12 cellular contexts compared by ENCODE assay signal in the genomic region with DNA sequence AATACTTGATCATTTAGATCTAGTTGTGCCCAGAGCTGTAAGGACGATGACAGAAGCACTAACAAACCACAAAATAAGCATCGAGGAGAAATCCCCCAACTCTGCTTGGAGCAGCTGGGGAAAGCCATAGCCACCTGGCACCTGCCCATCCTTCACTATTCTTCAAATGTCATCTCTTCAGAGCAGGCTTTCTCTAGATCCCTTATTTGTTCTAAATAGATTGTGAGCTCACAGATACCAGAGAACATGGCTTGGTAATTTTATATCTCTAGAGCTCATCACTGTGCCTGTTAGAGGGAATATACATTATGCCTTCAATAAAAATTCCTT.
"Had no signal": no experiment of that assay in that cellular context is flagged by ENCODE, and none has a peak within 500 bp of the region (broad histone marks: within the 10 kb centered on the region; RNA-seq: fewer than 3 reads in every experiment).

No MANE protein-coding gene starts in this region.

- H3K27me3 Mint-ChIP-seq: activated CD4-positive, alpha-beta T cell treated with anti-CD3 and anti-CD28 coated beads for 36 hours; activated naive CD8-positive, alpha-beta T cell treated with anti-CD3 and anti-CD28 coated beads for 36 hours had no signal

- DNase-seq: activated CD4-positive, alpha-beta memory T cell treated with anti-CD3 and anti-CD28 coated beads, Interleukin-2, amount 10 ng/mL, durations not matched to agents 7 days and 5 days; activated CD4-positive, alpha-beta T cell treated with anti-CD3 and anti-CD28 coated beads for 36 hours; activated gamma-delta T cell treated with Interleukin-2 at 50 U/mL for 16 hours; activated naive CD8-positive, alpha-beta T cell treated with anti-CD3 and anti-CD28 coated beads for 36 hours; activated T-cell treated with anti-CD3 and anti-CD28 coated beads, Interleukin-2, amount 50 U/mL, for 72 hours; dermis blood vessel endothelial cell; erythroblast; midbrain; small intestine; T-helper 9 cell; upper lobe of left lung had no signal

- H3K4me3 Mint-ChIP-seq: activated CD4-positive, alpha-beta memory T cell treated with anti-CD3 and anti-CD28 coated beads, Interleukin-2, amount 10 ng/mL, durations not matched to agents 7 days and 5 days; activated CD4-positive, alpha-beta T cell treated with anti-CD3 and anti-CD28 coated beads for 36 hours; activated naive CD8-positive, alpha-beta T cell treated with anti-CD3 and anti-CD28 coated beads for 36 hours; activated T-cell treated with anti-CD3 and anti-CD28 coated beads, Interleukin-2, amount 50 U/mL, for 72 hours; stimulated activated effector memory CD8-positive, alpha-beta T cell treated with anti-CD3 and anti-CD28 coated beads, Interleukin-12 subunit alpha, Interleukin-12 subunit beta, amount 100 ng/mL, for 72 hours had no signal

- H3K9me3 Mint-ChIP-seq: activated CD4-positive, alpha-beta memory T cell treated with anti-CD3 and anti-CD28 coated beads, Interleukin-2, amount 10 ng/mL, durations not matched to agents 7 days and 5 days; activated naive CD8-positive, alpha-beta T cell treated with anti-CD3 and anti-CD28 coated beads for 36 hours; activated T-cell treated with anti-CD3 and anti-CD28 coated beads, Interleukin-2, amount 50 U/mL, for 72 hours; stimulated activated effector memory CD8-positive, alpha-beta T cell treated with anti-CD3 and anti-CD28 coated beads, Interleukin-12 subunit alpha, Interleukin-12 subunit beta, amount 100 ng/mL, for 72 hours had no signal

- ATAC-seq: activated CD4-positive, alpha-beta T cell treated with anti-CD3 and anti-CD28 coated beads for 36 hours; activated T-cell treated with anti-CD3 and anti-CD28 coated beads, Interleukin-2, amount 50 U/mL, for 72 hours had no signal

- H3K4me1 Mint-ChIP-seq: activated CD4-positive, alpha-beta memory T cell treated with anti-CD3 and anti-CD28 coated beads, Interleukin-2, amount 10 ng/mL, durations not matched to agents 7 days and 5 days; activated CD4-positive, alpha-beta T cell treated with anti-CD3 and anti-CD28 coated beads for 36 hours; stimulated activated effector memory CD8-positive, alpha-beta T cell treated with anti-CD3 and anti-CD28 coated beads, Interleukin-12 subunit alpha, Interleukin-12 subunit beta, amount 100 ng/mL, for 72 hours had no signal

- H3K27ac Mint-ChIP-seq: activated CD4-positive, alpha-beta memory T cell treated with anti-CD3 and anti-CD28 coated beads, Interleukin-2, amount 10 ng/mL, durations not matched to agents 7 days and 5 days; activated CD4-positive, alpha-beta T cell treated with anti-CD3 and anti-CD28 coated beads for 36 hours; activated naive CD8-positive, alpha-beta T cell treated with anti-CD3 and anti-CD28 coated beads for 36 hours; activated T-cell treated with anti-CD3 and anti-CD28 coated beads, Interleukin-2, amount 50 U/mL, for 72 hours; stimulated activated effector memory CD8-positive, alpha-beta T cell treated with anti-CD3 and anti-CD28 coated beads, Interleukin-12 subunit alpha, Interleukin-12 subunit beta, amount 100 ng/mL, for 72 hours had no signal

- H3K36me3 Mint-ChIP-seq: activated naive CD8-positive, alpha-beta T cell treated with anti-CD3 and anti-CD28 coated beads for 36 hours; stimulated activated effector memory CD8-positive, alpha-beta T cell treated with anti-CD3 and anti-CD28 coated beads, Interleukin-12 subunit alpha, Interleukin-12 subunit beta, amount 100 ng/mL, for 72 hours had no signal
